26 cellular contexts compared by ENCODE assay signal in the genomic region with DNA sequence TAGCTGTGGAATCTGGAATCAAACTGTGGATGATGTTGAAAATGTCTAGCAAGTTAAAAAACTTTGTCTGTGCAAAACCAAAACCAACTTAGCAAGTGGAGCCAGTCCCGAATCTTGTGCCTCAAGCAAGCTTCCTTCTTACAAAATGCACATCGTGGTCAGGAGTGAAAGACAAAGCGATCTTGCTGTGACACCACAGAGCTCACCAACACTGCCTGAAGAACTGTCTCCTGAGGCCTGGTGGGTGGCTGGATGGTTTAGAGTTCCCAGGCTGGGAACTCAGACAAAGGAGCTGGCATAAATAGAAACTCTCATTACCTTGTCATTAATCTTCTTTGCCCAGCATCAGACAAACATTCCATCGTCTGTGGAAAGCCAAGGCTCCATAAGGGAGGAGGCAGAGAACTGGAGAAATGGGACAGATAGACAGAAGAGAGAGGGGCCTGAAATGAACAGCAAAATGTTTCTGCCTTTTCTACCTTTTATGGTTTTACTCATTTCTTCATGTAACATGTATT.
"Had no signal": no experiment of that assay in that cellular context is flagged by ENCODE, and none has a peak within 500 bp of the region (broad histone marks: within the 10 kb centered on the region; RNA-seq: fewer than 3 reads in every experiment).

No MANE protein-coding gene starts in this region.

- H3K4me1 ChIP-seq: left ventricle myocardium inferior, parathyroid adenoma, spleen, upper lobe of left lung, vagina had no signal

- H3K79me2 ChIP-seq: parathyroid adenoma had no signal

- ATAC-seq: left colon; natural killer cell; right cardiac atrium; sciatic nerve; stimulated activated effector memory CD8-positive, alpha-beta T cell treated with anti-CD3 and anti-CD28 coated beads, Interleukin-12 subunit alpha, Interleukin-12 subunit beta, amount 100 ng/mL, for 72 hours; stimulated activated naive CD8-positive, alpha-beta T cell treated with anti-CD3 and anti-CD28 coated beads, Interleukin-15, amount 100 ng/mL, for 72 hours had no signal

- H3K4me2 ChIP-seq: neural progenitor cell had no signal

- H3K4me3 ChIP-seq: left ventricle myocardium inferior, lung, neural progenitor cell, spleen, tibial nerve, upper lobe of left lung, vagina had no signal

- DNase-seq: hippocampal formation; left colon; left ventricle myocardium inferior; mesendoderm; naive B cell; natural killer cell; nephron progenitor cell; occipital lobe; retina; right cardiac atrium; small intestine; spleen; stimulated activated CD4-positive, alpha-beta T cell treated with anti-CD3 and anti-CD28 coated beads, Interleukin-4, amount 100 ng/mL, for 24 hours; stimulated activated naive CD4-positive, alpha-beta T cell treated with Interleukin-2 at 50 U/mL for 16 hours; stimulated activated naive CD8-positive, alpha-beta T cell treated with anti-CD3 and anti-CD28 coated beads, Interleukin-15, amount 100 ng/mL, for 72 hours; substantia nigra; upper lobe of left lung had no signal

- H3K9ac ChIP-seq: neural progenitor cell, parathyroid adenoma had no signal

- H3K36me3 ChIP-seq: left ventricle myocardium inferior, neural progenitor cell, neutrophil, spleen, tibial nerve, upper lobe of left lung, vagina had no signal

- H3K27ac ChIP-seq: left ventricle myocardium inferior, neural progenitor cell, neutrophil, parathyroid adenoma, spleen, tibial nerve, upper lobe of left lung, vagina had no signal

- H3K27me3 ChIP-seq: neural progenitor cell, neutrophil, tibial nerve, upper lobe of left lung, vagina had no signal

- FAIRE-seq: keratinocyte, small intestine had no signal

- H3K9me3 ChIP-seq: left ventricle myocardium inferior, neutrophil, spleen, tibial nerve, upper lobe of left lung, vagina had no signal

- H2AFZ ChIP-seq: neural progenitor cell, parathyroid adenoma had no signal
